In the genomic region with DNA sequence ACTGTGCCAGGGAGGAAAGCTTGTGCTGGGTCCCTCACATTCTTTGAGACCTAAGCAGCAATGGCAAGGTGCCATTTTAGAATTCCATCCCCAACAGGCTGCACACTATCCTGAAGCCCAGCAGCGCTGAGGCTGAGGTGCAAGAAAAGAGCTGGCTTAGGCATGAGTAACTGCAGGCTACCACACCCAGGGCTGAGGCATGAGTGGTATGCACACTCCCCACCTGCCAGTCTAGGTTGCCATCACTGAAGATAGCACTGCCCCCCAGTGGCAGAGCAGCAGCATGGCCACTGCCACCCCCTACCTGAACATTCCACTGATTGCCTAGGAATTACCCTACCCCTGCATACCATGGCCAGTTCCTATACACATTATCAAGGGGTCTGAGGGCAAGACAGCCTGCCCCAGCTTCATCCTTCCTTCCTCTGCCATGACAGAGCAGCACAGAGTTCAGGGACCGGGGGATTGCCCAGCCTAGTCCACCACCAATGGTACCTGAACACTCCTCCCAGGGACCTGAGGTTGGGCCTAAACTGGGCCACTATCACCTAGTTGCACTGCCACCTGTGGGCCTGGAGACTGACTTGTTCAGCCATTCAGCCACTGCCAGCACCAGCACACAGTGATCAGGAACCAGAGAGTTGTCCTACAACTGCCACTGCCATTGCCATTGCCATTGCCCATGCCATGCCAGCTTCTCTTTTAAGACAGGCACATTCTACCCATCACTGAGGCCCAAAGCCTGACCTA, we compare ENCODE assay signal across 8 cellular contexts.
DNase-seq lines count a peak whose midpoint lies in the region; ATAC-seq and TF ChIP-seq lines count a peak whose summit lies in the region.

No MANE protein-coding gene starts in this region.

- peak; percentile 100 for ATAC-seq in WTC11

- H3K27me3 Mint-ChIP-seq in activated naive CD4-positive, alpha-beta T cell treated with anti-CD3 and anti-CD28 coated beads, Interleukin-2, amount 10 ng/mL, durations not matched to agents 7 days and 5 days, result no peaks in the 10 kb centered on the region
- H3K27me3 Mint-ChIP-seq in WTC11 (ENCODE audit: low read depth), result no peaks in the 10 kb centered on the region

- no peaks in the 10 kb centered on the region for H3K27me3 ChIP-seq in H7 (ENCODE audit: control insufficient read depth, insufficient read depth, low read length)

- H3K4me3 ChIP-seq in H7 (ENCODE audit: insufficient read depth, low read depth, low read length), result no peak overlapping the region

- no peaks in the 10 kb centered on the region for H3K36me3 Mint-ChIP-seq in activated naive CD4-positive, alpha-beta T cell treated with anti-CD3 and anti-CD28 coated beads, Interleukin-2, amount 10 ng/mL, durations not matched to agents 7 days and 5 days
- H3K36me3 Mint-ChIP-seq in WTC11, result peaks cover 19% of the 10 kb centered on the region

- in situ Hi-C loops in KBM-7 (cut with MboI; ENCODE audit: low pct_unique_long_range_greater_than_20kb, low sequenced_read_pairs), result no loop called here

- POLR2A ChIA-PET in WTC11 (lab: Charles Lee), result interaction anchor here (0.6 kb wide), 1 partner anchor 16 kb away, joined by 3 read pairs; no protein-coding TSS in a partner anchor

- H3K4me1 Mint-ChIP-seq in activated naive CD4-positive, alpha-beta T cell treated with anti-CD3 and anti-CD28 coated beads, Interleukin-2, amount 10 ng/mL, durations not matched to agents 7 days and 5 days, result no peaks in the 10 kb centered on the region
- H3K4me1 Mint-ChIP-seq in WTC11, result peaks cover 5% of the 10 kb centered on the region

- H3K27ac Mint-ChIP-seq in activated naive CD4-positive, alpha-beta T cell treated with anti-CD3 and anti-CD28 coated beads, Interleukin-2, amount 10 ng/mL, durations not matched to agents 7 days and 5 days, result no peak overlapping the region
- H3K27ac Mint-ChIP-seq in WTC11, result no peak overlapping the region

- TF ChIP-seq CTCF in WTC11 (IDR thresholded peaks at IDR 0.05), result peak; percentile 89

- CTCF ChIA-PET in activated naive CD4-positive, alpha-beta T cell treated with anti-CD3 and anti-CD28 coated beads, Interleukin-2, amount 10 ng/mL, durations not matched to agents 7 days and 5 days (lab: Charles Lee), result interaction anchor here (1.0 kb wide), 1 partner anchor 401 kb away, joined by 4 read pairs; no protein-coding TSS in a partner anchor
- CTCF ChIA-PET in WTC11 (lab: Charles Lee), result interaction anchor here (0.6 to 1.9 kb wide), 16 partner anchors 9 to 736 kb away, joined by 3 to 28 read pairs (median 3); no protein-coding TSS in a partner anchor

- H3K4me3 Mint-ChIP-seq in activated naive CD4-positive, alpha-beta T cell treated with anti-CD3 and anti-CD28 coated beads, Interleukin-2, amount 10 ng/mL, durations not matched to agents 7 days and 5 days, result no peak overlapping the region
- H3K4me3 Mint-ChIP-seq in WTC11, result no peak overlapping the region

- no peaks in the 10 kb centered on the region for H3K36me3 ChIP-seq in H7 (replicated peaks; ENCODE audit: control insufficient read depth, insufficient read depth, low read length)

- DNase-seq in activated naive CD4-positive, alpha-beta T cell treated with anti-CD3 and anti-CD28 coated beads, Interleukin-2, amount 10 ng/mL, durations not matched to agents 7 days and 5 days, result peak; percentile 26
- no peak for DNase-seq in activated naive CD4-positive, alpha-beta T cell treated with anti-CD3 and anti-CD28 coated beads, Interleukin-2, amount 50 U/mL, for 16 hours
- DNase-seq in H7 (peak; percentile 46), KBM-7 (peak; percentile 92), WTC11 (ENCODE audit: low spot score) (peak; percentile 89), iPS-NIHi7 (ENCODE audit: extremely low spot score) (peak; percentile 87), stromal cell of bone marrow (ENCODE audit: low read depth) (peak; percentile 13), NCI-H2196 (lab: John Stamatoyannopoulos, UW; ENCODE audit: unreplicated experiment) (no peak)

- peaks cover 15% of the 10 kb centered on the region for H3K9me3 Mint-ChIP-seq in activated naive CD4-positive, alpha-beta T cell treated with anti-CD3 and anti-CD28 coated beads, Interleukin-2, amount 10 ng/mL, durations not matched to agents 7 days and 5 days
- peaks cover 32% of the 10 kb centered on the region for H3K9me3 Mint-ChIP-seq in WTC11

TF ChIP-seq in WTC11, 78 proteins besides CTCF, POLR2A, EP300 and RAD21:
- TF ChIP-seq TEAD1 (CRISPR knock-in tag; IDR thresholded peaks at IDR 0.05) (peak; percentile 85; the same call in 1 of the 2 replicates), FOXK1 (CRISPR knock-in tag; IDR thresholded peaks at IDR 0.05) (0 out of 2 replicates have a peak, but pooled peaks have one; percentile 44), ZNF138 (CRISPR knock-in tag; conservative IDR thresholded peaks at IDR 0.05) (0 out of 2 replicates have a peak, but pooled peaks have one; percentile 38), KAT7 (CRISPR knock-in tag; IDR thresholded peaks at IDR 0.05; ENCODE audit: borderline replicate concordance) (no peak), ZNF232 (CRISPR knock-in tag; IDR thresholded peaks at IDR 0.05) (no peak), TEAD4 (CRISPR knock-in tag; IDR thresholded peaks at IDR 0.05) (peak; percentile 53; the same call in 1 of the 2 replicates), ZNF121 (CRISPR knock-in tag; IDR thresholded peaks at IDR 0.05) (0 out of 2 replicates have a peak, but pooled peaks have one; percentile 10), FOXP1 (CRISPR knock-in tag; IDR thresholded peaks at IDR 0.05; ENCODE audit: borderline replicate concordance) (peak; percentile 36; the same call in 1 of the 2 replicates), PRRX2 (CRISPR knock-in tag; IDR thresholded peaks at IDR 0.05) (0 out of 2 replicates have a peak, but pooled peaks have one; percentile 36), SMAD3 (CRISPR knock-in tag; IDR thresholded peaks at IDR 0.05; ENCODE audit: borderline replicate concordance) (peak; percentile 54; the same call in 1 of the 2 replicates), OVOL2 (CRISPR knock-in tag; IDR thresholded peaks at IDR 0.05; ENCODE audit: borderline replicate concordance) (no peak)
- TF ChIP-seq, protein P1, sequence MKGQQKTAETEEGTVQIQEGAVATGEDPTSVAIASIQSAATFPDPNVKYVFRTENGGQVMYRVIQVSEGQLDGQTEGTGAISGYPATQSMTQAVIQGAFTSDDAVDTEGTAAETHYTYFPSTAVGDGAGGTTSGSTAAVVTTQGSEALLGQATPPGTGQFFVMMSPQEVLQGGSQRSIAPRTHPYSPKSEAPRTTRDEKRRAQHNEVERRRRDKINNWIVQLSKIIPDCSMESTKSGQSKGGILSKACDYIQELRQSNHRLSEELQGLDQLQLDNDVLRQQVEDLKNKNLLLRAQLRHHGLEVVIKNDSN (CRISPR knock-in tag; IDR thresholded peaks at IDR 0.05), result no peak
- TF ChIP-seq, protein P2, sequence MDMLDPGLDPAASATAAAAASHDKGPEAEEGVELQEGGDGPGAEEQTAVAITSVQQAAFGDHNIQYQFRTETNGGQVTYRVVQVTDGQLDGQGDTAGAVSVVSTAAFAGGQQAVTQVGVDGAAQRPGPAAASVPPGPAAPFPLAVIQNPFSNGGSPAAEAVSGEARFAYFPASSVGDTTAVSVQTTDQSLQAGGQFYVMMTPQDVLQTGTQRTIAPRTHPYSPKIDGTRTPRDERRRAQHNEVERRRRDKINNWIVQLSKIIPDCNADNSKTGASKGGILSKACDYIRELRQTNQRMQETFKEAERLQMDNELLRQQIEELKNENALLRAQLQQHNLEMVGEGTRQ (CRISPR knock-in tag; IDR thresholded peaks at IDR 0.05), result 0 out of 2 replicates have a peak, but pooled peaks have one; percentile 26

Comparison
In these comparisons a context has a peak if more than half of its experiments do, and no peak if none do; other contexts are left out.
1. DNase-seq: peak in activated naive CD4-positive, alpha-beta T cell treated with anti-CD3 and anti-CD28 coated beads, Interleukin-2, amount 10 ng/mL, durations not matched to agents 7 days and 5 days (single experiment), H7 (single experiment), KBM-7 (single experiment), WTC11 (single experiment), iPS-NIHi7 (single experiment) and stromal cell of bone marrow (single experiment); none in activated naive CD4-positive, alpha-beta T cell treated with anti-CD3 and anti-CD28 coated beads, Interleukin-2, amount 50 U/mL, for 16 hours (single experiment) and NCI-H2196 (single experiment).